In the genomic region with DNA sequence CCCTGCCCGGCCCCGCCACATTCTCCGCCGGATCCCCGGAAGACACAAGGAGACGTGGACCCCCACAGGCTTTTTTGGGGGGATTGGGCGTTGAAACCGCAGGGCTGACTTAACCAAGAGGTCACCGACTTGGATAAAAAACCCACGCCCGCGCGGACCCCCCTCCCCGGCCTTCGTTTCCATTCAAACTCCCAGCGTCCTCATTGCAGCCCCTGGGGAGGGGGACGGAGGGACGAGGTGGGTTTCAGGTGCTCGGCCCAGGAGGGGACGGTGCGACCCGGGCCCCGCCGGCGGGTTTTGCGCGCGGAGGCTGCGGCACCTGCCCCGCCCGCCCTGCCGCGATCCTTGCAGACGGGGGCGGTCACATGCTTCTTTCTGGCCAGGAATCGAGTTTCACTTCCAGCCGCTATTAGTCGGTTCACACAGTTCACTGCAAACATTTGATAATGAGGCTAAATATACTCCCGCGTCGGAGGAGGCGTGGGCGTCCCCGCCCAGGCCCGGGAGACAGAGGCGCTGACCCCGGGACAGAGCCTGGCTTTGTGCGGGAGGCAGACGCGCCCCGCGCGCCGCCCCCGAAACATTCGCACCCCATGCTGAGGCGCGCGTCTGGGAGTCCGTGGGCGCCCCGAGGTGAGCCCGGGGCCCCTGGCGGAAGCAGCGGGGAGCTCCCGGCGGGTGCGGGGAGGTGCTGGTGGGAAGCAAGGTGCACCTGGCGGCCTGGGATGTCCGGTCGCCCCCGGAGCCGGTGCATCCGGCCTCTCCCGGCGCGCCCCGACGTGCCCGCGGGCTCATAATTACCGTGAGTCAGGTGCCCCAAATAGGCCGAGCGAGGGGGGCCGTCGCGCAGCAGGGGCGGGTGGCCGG, we compare ENCODE assay signal across 1 cellular context.
TF ChIP-seq lines count a peak whose summit lies in the region.

No MANE protein-coding gene starts in this region.

TF ChIP-seq in GM12878, 131 proteins besides CTCF, POLR2A, EP300 and RAD21 (continued from another document and continues in another):
- TF ChIP-seq SUZ12 (IDR thresholded peaks at IDR 0.05; ENCODE audit: unreplicated experiment) (no peak), CEBPB (IDR thresholded peaks at IDR 0.05; ENCODE audit: borderline replicate concordance in 1 of 2, low read depth in 2 of 2, low read length in 2 of 2) (no peak), RAD51 (IDR thresholded peaks at IDR 0.05) (no peak), RFX5 (IDR thresholded peaks at IDR 0.05; ENCODE audit: low read depth, low read length) (no peak), ASH2L (IDR thresholded peaks at IDR 0.05; ENCODE audit: borderline replicate concordance, low read depth) (no peak), JUND (IDR thresholded peaks at IDR 0.05; ENCODE audit: low read depth, low read length) (no peak), MEF2B (IDR thresholded peaks at IDR 0.05; ENCODE audit: partially characterized antibody, poor library complexity, severe bottlenecking) (peak; percentile 80), NFYA (IDR thresholded peaks at IDR 0.05; ENCODE audit: borderline replicate concordance, low read depth, low read length) (no peak), YBX1 (IDR thresholded peaks at IDR 0.05) (no peak), SIX5 (IDR thresholded peaks at IDR 0.05; ENCODE audit: low read depth, low read length, severe bottlenecking) (no peak), TCF3 (IDR thresholded peaks at IDR 0.05; ENCODE audit: borderline replicate concordance, insufficient read depth, low read depth, low read length) (peak; percentile 74), HDGF (IDR thresholded peaks at IDR 0.05) (no peak), KDM1A (IDR thresholded peaks at IDR 0.05; ENCODE audit: borderline replicate concordance) (no peak), MXI1 (IDR thresholded peaks at IDR 0.05; ENCODE audit: low read depth, low read length) (peak; percentile 23; the same call in 1 of the 2 replicates), SRF (IDR thresholded peaks at IDR 0.05; ENCODE audit: low read depth in 2 of 2, low read length in 2 of 2) (no peak), BMI1 (IDR thresholded peaks at IDR 0.05; ENCODE audit: borderline replicate concordance) (no peak; the same call in 1 of the 2 replicates), EZH2 (IDR thresholded peaks at IDR 0.05; ENCODE audit: borderline replicate concordance, control insufficient read depth, low read depth, low read length) (no peak), GATAD2B (conservative IDR thresholded peaks at IDR 0.05; ENCODE audit: low read depth) (peak; percentile 98)
- TF ChIP-seq, protein P1, sequence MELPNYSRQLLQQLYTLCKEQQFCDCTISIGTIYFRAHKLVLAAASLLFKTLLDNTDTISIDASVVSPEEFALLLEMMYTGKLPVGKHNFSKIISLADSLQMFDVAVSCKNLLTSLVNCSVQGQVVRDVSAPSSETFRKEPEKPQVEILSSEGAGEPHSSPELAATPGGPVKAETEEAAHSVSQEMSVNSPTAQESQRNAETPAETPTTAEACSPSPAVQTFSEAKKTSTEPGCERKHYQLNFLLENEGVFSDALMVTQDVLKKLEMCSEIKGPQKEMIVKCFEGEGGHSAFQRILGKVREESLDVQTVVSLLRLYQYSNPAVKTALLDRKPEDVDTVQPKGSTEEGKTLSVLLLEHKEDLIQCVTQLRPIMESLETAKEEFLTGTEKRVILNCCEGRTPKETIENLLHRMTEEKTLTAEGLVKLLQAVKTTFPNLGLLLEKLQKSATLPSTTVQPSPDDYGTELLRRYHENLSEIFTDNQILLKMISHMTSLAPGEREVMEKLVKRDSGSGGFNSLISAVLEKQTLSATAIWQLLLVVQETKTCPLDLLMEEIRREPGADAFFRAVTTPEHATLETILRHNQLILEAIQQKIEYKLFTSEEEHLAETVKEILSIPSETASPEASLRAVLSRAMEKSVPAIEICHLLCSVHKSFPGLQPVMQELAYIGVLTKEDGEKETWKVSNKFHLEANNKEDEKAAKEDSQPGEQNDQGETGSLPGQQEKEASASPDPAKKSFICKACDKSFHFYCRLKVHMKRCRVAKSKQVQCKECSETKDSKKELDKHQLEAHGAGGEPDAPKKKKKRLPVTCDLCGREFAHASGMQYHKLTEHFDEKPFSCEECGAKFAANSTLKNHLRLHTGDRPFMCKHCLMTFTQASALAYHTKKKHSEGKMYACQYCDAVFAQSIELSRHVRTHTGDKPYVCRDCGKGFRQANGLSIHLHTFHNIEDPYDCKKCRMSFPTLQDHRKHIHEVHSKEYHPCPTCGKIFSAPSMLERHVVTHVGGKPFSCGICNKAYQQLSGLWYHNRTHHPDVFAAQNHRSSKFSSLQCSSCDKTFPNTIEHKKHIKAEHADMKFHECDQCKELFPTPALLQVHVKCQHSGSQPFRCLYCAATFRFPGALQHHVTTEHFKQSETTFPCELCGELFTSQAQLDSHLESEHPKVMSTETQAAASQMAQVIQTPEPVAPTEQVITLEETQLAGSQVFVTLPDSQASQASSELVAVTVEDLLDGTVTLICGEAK (IDR thresholded peaks at IDR 0.05; ENCODE audit: borderline replicate concordance) = no peak
- TF ChIP-seq, protein P2, sequence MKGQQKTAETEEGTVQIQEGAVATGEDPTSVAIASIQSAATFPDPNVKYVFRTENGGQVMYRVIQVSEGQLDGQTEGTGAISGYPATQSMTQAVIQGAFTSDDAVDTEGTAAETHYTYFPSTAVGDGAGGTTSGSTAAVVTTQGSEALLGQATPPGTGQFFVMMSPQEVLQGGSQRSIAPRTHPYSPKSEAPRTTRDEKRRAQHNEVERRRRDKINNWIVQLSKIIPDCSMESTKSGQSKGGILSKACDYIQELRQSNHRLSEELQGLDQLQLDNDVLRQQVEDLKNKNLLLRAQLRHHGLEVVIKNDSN (IDR thresholded peaks at IDR 0.05; ENCODE audit: borderline replicate concordance, extremely low read length, insufficient read depth, low read depth, low read length) = no peak
- TF ChIP-seq, protein P3, sequence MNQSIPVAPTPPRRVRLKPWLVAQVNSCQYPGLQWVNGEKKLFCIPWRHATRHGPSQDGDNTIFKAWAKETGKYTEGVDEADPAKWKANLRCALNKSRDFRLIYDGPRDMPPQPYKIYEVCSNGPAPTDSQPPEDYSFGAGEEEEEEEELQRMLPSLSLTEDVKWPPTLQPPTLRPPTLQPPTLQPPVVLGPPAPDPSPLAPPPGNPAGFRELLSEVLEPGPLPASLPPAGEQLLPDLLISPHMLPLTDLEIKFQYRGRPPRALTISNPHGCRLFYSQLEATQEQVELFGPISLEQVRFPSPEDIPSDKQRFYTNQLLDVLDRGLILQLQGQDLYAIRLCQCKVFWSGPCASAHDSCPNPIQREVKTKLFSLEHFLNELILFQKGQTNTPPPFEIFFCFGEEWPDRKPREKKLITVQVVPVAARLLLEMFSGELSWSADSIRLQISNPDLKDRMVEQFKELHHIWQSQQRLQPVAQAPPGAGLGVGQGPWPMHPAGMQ (IDR thresholded peaks at IDR 0.05; ENCODE audit: borderline replicate concordance) = no peak
- TF ChIP-seq, protein P4, sequence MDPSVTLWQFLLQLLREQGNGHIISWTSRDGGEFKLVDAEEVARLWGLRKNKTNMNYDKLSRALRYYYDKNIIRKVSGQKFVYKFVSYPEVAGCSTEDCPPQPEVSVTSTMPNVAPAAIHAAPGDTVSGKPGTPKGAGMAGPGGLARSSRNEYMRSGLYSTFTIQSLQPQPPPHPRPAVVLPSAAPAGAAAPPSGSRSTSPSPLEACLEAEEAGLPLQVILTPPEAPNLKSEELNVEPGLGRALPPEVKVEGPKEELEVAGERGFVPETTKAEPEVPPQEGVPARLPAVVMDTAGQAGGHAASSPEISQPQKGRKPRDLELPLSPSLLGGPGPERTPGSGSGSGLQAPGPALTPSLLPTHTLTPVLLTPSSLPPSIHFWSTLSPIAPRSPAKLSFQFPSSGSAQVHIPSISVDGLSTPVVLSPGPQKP (IDR thresholded peaks at IDR 0.05; ENCODE audit: low read depth, low read length) = no peak
- TF ChIP-seq, protein P5, sequence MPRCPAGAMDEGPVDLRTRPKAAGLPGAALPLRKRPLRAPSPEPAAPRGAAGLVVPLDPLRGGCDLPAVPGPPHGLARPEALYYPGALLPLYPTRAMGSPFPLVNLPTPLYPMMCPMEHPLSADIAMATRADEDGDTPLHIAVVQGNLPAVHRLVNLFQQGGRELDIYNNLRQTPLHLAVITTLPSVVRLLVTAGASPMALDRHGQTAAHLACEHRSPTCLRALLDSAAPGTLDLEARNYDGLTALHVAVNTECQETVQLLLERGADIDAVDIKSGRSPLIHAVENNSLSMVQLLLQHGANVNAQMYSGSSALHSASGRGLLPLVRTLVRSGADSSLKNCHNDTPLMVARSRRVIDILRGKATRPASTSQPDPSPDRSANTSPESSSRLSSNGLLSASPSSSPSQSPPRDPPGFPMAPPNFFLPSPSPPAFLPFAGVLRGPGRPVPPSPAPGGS (IDR thresholded peaks at IDR 0.05; ENCODE audit: borderline replicate concordance, insufficient read depth, low read depth, low read length, poor library complexity, severe bottlenecking) = no peak
- TF ChIP-seq, protein P6, sequence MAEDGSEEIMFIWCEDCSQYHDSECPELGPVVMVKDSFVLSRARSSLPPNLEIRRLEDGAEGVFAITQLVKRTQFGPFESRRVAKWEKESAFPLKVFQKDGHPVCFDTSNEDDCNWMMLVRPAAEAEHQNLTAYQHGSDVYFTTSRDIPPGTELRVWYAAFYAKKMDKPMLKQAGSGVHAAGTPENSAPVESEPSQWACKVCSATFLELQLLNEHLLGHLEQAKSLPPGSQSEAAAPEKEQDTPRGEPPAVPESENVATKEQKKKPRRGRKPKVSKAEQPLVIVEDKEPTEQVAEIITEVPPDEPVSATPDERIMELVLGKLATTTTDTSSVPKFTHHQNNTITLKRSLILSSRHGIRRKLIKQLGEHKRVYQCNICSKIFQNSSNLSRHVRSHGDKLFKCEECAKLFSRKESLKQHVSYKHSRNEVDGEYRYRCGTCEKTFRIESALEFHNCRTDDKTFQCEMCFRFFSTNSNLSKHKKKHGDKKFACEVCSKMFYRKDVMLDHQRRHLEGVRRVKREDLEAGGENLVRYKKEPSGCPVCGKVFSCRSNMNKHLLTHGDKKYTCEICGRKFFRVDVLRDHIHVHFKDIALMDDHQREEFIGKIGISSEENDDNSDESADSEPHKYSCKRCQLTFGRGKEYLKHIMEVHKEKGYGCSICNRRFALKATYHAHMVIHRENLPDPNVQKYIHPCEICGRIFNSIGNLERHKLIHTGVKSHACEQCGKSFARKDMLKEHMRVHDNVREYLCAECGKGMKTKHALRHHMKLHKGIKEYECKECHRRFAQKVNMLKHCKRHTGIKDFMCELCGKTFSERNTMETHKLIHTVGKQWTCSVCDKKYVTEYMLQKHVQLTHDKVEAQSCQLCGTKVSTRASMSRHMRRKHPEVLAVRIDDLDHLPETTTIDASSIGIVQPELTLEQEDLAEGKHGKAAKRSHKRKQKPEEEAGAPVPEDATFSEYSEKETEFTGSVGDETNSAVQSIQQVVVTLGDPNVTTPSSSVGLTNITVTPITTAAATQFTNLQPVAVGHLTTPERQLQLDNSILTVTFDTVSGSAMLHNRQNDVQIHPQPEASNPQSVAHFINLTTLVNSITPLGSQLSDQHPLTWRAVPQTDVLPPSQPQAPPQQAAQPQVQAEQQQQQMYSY (CRISPR knock-in tag; IDR thresholded peaks at IDR 0.05) = no peak
- TF ChIP-seq, protein P7, sequence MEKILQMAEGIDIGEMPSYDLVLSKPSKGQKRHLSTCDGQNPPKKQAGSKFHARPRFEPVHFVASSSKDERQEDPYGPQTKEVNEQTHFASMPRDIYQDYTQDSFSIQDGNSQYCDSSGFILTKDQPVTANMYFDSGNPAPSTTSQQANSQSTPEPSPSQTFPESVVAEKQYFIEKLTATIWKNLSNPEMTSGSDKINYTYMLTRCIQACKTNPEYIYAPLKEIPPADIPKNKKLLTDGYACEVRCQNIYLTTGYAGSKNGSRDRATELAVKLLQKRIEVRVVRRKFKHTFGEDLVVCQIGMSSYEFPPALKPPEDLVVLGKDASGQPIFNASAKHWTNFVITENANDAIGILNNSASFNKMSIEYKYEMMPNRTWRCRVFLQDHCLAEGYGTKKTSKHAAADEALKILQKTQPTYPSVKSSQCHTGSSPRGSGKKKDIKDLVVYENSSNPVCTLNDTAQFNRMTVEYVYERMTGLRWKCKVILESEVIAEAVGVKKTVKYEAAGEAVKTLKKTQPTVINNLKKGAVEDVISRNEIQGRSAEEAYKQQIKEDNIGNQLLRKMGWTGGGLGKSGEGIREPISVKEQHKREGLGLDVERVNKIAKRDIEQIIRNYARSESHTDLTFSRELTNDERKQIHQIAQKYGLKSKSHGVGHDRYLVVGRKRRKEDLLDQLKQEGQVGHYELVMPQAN (conservative IDR thresholded peaks at IDR 0.05) = 0 out of 2 replicates have a peak, but pooled peaks have one; percentile 20
- TF ChIP-seq, protein P8, sequence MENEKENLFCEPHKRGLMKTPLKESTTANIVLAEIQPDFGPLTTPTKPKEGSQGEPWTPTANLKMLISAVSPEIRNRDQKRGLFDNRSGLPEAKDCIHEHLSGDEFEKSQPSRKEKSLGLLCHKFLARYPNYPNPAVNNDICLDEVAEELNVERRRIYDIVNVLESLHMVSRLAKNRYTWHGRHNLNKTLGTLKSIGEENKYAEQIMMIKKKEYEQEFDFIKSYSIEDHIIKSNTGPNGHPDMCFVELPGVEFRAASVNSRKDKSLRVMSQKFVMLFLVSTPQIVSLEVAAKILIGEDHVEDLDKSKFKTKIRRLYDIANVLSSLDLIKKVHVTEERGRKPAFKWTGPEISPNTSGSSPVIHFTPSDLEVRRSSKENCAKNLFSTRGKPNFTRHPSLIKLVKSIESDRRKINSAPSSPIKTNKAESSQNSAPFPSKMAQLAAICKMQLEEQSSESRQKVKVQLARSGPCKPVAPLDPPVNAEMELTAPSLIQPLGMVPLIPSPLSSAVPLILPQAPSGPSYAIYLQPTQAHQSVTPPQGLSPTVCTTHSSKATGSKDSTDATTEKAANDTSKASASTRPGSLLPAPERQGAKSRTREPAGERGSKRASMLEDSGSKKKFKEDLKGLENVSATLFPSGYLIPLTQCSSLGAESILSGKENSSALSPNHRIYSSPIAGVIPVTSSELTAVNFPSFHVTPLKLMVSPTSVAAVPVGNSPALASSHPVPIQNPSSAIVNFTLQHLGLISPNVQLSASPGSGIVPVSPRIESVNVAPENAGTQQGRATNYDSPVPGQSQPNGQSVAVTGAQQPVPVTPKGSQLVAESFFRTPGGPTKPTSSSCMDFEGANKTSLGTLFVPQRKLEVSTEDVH (IDR thresholded peaks at IDR 0.05; ENCODE audit: low read depth, partially characterized antibody) = no peak
- TF ChIP-seq, protein P9, sequence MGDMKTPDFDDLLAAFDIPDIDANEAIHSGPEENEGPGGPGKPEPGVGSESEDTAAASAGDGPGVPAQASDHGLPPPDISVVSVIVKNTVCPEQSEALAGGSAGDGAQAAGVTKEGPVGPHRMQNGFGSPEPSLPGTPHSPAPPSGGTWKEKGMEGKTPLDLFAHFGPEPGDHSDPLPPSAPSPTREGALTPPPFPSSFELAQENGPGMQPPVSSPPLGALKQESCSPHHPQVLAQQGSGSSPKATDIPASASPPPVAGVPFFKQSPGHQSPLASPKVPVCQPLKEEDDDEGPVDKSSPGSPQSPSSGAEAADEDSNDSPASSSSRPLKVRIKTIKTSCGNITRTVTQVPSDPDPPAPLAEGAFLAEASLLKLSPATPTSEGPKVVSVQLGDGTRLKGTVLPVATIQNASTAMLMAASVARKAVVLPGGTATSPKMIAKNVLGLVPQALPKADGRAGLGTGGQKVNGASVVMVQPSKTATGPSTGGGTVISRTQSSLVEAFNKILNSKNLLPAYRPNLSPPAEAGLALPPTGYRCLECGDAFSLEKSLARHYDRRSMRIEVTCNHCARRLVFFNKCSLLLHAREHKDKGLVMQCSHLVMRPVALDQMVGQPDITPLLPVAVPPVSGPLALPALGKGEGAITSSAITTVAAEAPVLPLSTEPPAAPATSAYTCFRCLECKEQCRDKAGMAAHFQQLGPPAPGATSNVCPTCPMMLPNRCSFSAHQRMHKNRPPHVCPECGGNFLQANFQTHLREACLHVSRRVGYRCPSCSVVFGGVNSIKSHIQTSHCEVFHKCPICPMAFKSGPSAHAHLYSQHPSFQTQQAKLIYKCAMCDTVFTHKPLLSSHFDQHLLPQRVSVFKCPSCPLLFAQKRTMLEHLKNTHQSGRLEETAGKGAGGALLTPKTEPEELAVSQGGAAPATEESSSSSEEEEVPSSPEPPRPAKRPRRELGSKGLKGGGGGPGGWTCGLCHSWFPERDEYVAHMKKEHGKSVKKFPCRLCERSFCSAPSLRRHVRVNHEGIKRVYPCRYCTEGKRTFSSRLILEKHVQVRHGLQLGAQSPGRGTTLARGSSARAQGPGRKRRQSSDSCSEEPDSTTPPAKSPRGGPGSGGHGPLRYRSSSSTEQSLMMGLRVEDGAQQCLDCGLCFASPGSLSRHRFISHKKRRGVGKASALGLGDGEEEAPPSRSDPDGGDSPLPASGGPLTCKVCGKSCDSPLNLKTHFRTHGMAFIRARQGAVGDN (IDR thresholded peaks at IDR 0.05) = no peak
